ENCODE assay signal across 8 cellular contexts in the genomic region with DNA sequence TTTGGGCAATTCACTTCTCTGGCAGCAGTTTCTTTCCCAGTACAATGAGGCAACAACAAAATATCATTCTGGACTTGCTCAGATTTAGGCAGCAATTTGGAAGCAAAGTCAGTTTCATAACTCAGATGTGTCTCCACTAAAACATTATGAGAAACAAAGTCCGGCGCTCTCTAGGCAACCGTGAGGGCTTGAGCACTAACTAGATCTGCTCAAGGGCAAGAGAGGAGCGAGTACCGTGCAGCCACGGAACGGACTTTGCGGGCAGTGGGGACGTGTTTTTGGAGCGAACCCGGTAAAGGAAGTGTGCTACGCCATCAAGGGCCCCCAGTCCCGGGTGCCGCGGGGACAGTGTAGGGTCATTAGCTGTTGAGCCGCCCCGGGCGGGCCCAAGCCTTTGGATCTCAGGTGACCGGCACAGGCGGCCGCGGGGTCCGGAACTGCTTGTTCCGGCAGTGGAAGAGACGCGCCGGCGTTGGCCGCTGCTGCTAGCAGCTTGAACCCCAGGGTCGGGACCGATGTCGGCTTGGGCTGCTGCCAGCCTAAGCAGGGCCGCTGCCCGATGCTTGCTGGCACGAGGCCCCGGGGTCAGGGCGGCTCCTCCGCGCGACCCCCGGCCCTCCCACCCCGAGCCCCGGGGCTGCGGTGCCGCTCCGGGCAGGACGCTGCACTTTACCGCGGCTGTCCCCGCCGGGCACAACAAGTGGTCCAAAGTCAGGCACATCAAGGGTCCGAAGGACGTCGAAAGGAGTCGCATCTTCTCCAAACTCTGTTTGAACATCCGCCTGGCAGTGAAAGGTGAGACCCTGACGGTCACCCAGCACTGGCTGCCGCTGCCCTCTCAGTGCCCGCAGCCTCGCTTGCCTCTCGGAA. TPM values are rescaled to one million over a fixed set of nuclear protein-coding genes. Genes with fewer than 3 reads are reported as not detected.
DNase-seq lines count a peak whose midpoint lies in the region; ATAC-seq and TF ChIP-seq lines count a peak whose summit lies in the region.

A gene (plus strand): TSS at position 327 of the 870 bp plus-strand sequence. CDS start 189 bp downstream, at position 516.

- peak within 1 kb of the TSS; percentile 94 for H2AFZ ChIP-seq in OCI-LY7 (ENCODE audit: low read length)

- peaks cover 8% of the 10 kb centered on the region for H3K4me1 Mint-ChIP-seq in Calu3 (ENCODE audit: low read depth, unreplicated experiment)

- CTCF ChIA-PET in Calu3 (lab: Charles Lee): interaction anchor here (0.9 to 1.3 kb wide), 2 partner anchors 58 to 175 kb away, joined by 3 to 5 read pairs; no protein-coding TSS in a partner anchor
- CTCF ChIA-PET in OCI-LY7 (lab: Charles Lee; ENCODE audit: unreplicated experiment): interaction anchor here (1.3 kb wide), 1 partner anchor 11 kb away, joined by 4 read pairs; no protein-coding TSS in a partner anchor

- H3K36me3 ChIP-seq in OCI-LY7 (ENCODE audit: insufficient read depth, low read length): peaks cover 21% of the 10 kb centered on the region

- DNase-seq in Calu3 (peak; percentile 74), HuH-7.5 (ENCODE audit: low spot score) (peak; percentile 76), OCI-LY7 (ENCODE audit: low spot score) (peak; percentile 87), epithelial cell of esophagus (ENCODE audit: low read depth) (peak; percentile 81), middle frontal gyrus (ENCODE audit: extremely low spot score, low spot score) (peak; percentile 49)
- peak; percentile 93 for DNase-seq in activated CD8-positive, alpha-beta memory T cell treated with anti-CD3 and anti-CD28 coated beads, Interleukin-2, amount 50 U/mL, for 48 hours
- peak; percentile 60 to 62 for DNase-seq in stimulated activated CD8-positive, alpha-beta memory T cell treated with anti-CD3 and anti-CD28 coated beads, Interleukin-15, amount 100 ng/mL, for 48 hours (ENCODE audit: low read depth in 2 of 2)

- H3K36me3 Mint-ChIP-seq in Calu3 (ENCODE audit: insufficient read depth, unreplicated experiment): peaks cover 27% of the 10 kb centered on the region

- H3K27ac Mint-ChIP-seq in Calu3 (ENCODE audit: unreplicated experiment): peak within 1 kb of the TSS; percentile 78

- H3K9me3 Mint-ChIP-seq in Calu3 (ENCODE audit: low read depth, unreplicated experiment): no peaks in the 10 kb centered on the region

- H3K27me3 Mint-ChIP-seq in Calu3 (ENCODE audit: unreplicated experiment): no peaks in the 10 kb centered on the region

- peak within 1 kb of the TSS; percentile 78 for H3K4me3 Mint-ChIP-seq in Calu3 (ENCODE audit: low read depth, unreplicated experiment)

- POLR2A ChIA-PET in OCI-LY7 (lab: Charles Lee): interaction anchor here (0.6 to 1.6 kb wide), 8 partner anchors 11 to 998 kb away, joined by 3 to 7 read pairs (median 3); no protein-coding TSS in a partner anchor

- H3K79me2 ChIP-seq in OCI-LY7 (ENCODE audit: insufficient read depth, low read depth, low read length): peaks cover 14% of the 10 kb centered on the region; the same call in 1 of the 2 replicates

- no peaks in the 10 kb centered on the region for H3K9me3 ChIP-seq in OCI-LY7 (ENCODE audit: low read length)

- peak within 1 kb of the TSS; percentile 91 for H3K4me2 ChIP-seq in OCI-LY7 (ENCODE audit: low read length)

- peak within 1 kb of the TSS; percentile 8 for H3K27ac ChIP-seq in OCI-LY7 (ENCODE audit: low read depth, low read length, poor library complexity, severe bottlenecking)

- no peaks in the 10 kb centered on the region for H3K9me2 ChIP-seq in OCI-LY7 (ENCODE audit: insufficient read depth, low read length)

- BruUV-seq in Calu3 (replicated peaks; lab: Mats Ljungman, UMichigan) (no TSS peak), OCI-LY7 (replicated peaks; lab: Mats Ljungman, UMichigan) (no TSS peak)

- peak within 1 kb of the TSS; percentile 88 for H3K4me3 ChIP-seq in OCI-LY7 (ENCODE audit: low read depth, low read length, poor library complexity, severe bottlenecking)
- peak within 1 kb of the TSS; percentile 88 for H3K4me3 ChIP-seq in epithelial cell of esophagus (ENCODE audit: low read length)

- H3K4me1 ChIP-seq in OCI-LY7 (ENCODE audit: insufficient read depth, low read length, poor library complexity, severe bottlenecking): peaks cover 17% of the 10 kb centered on the region

- TF ChIP-seq CTCF in Calu3 (IDR thresholded peaks at IDR 0.05; ENCODE audit: unreplicated experiment) (no peak), OCI-LY7 (conservative IDR thresholded peaks at IDR 0.05; ENCODE audit: low read length) (no peak), epithelial cell of esophagus (IDR thresholded peaks at IDR 0.05; ENCODE audit: insufficient read depth, low read depth, low read length, missing control alignments) (no peak)

- no peaks in the 10 kb centered on the region for H4K20me1 ChIP-seq in OCI-LY7 (ENCODE audit: insufficient read depth, low read length)

- ATAC-seq in GM21447 (IDR thresholded peaks at IDR 0.05; ENCODE audit: unreplicated experiment): peak; percentile 89

- intact Hi-C loops in Calu3 (cut with micrococcal nuclease; ENCODE audit: unreplicated experiment): no loop called here
- intact Hi-C loops in OCI-LY7 (cut with micrococcal nuclease; ENCODE audit: unreplicated experiment): no loop called here

RNA-seq across cellular contexts. Expression of the gene that starts here (rescaled TPM):
- total RNA-seq in Calu3 (2022): 14.1 and 15.4 TPM in 2 replicates
- total RNA-seq in OCI-LY7 (2014; rRNA removed; shearing (Covaris generic)): 13.4 and 16.2 TPM in 2 replicates
- 26.0 and 28.8 TPM in 2 replicates for total RNA-seq in OCI-LY7 (2022)

Comparison
In these comparisons a context has a peak if more than half of its experiments do, and no peak if none do; other contexts are left out.
1. Peak in every context shown above with its lines: DNase-seq, ATAC-seq, H3K4me3 ChIP-seq and H3K27ac ChIP-seq.